Comparison of ENCODE assay signal across 8 cellular contexts in genomic region chr1:5473268-5473667, GRCh38.
"Had no signal": no experiment of that assay in that cellular context is flagged by ENCODE, and none has a peak within 500 bp of the region (broad histone marks: within the 10 kb centered on the region; RNA-seq: fewer than 3 reads in every experiment).

No MANE protein-coding gene starts in this region.

- H3K4me3 ChIP-seq: K562 had no signal

- FAIRE-seq: HepG2, HTR-8/SVneo, K562 had no signal

- H3K9ac ChIP-seq: KMS-11 had no signal

- DNase-seq: IMR-90, KBM-7, KG1 had no signal

- ATAC-seq: HepG2, K562 had no signal

- H3K4me2 ChIP-seq: KMS-11 had no signal

- H3K27ac ChIP-seq: HL-60, KMS-11 had no signal
